ENCODE assay signal across 8 cellular contexts in the genomic region with DNA sequence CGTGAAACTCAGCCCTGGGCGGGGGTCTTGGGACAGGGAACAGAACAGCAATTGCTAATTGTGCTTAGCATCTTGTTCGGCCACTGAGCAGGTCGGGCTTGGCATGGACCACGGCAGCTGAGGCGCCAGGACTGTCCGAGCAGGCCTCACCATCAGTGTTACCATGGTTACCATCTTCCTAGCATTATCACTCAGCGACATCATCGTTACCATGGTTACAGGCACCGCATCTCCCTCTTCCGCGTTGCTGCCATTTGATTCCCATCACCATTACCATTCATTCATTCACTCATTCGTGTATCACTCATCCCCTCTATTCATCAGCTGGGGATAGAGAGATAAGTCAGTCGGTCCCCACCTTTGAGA.
DNase-seq lines count a peak whose midpoint lies in the region; ATAC-seq and TF ChIP-seq lines count a peak whose summit lies in the region.

No MANE protein-coding gene starts in this region.

- H3K9ac ChIP-seq in BLaER1 treated with 17β-estradiol and CSF1 and Interleukin-3, amounts not matched to agents 10 nM and 100 nM: peak overlapping the region in 9 of 11 experiments; percentile 89 to 94 (median 93); a peak in 16 of 22 replicates

- H4K20me1 ChIP-seq in BLaER1 treated with 17β-estradiol and CSF1 and Interleukin-3, amounts not matched to agents 10 nM and 100 nM: no peaks in the 10 kb centered on the region

- ATAC-seq in HG03175 (IDR thresholded peaks at IDR 0.05; ENCODE audit: unreplicated experiment): no peak
- ATAC-seq in GM19351 (IDR thresholded peaks at IDR 0.05; ENCODE audit: unreplicated experiment): no peak

- H3K4me3 ChIP-seq in BLaER1 treated with 17β-estradiol and CSF1 and Interleukin-3, amounts not matched to agents 10 nM and 100 nM: peak overlapping the region; percentile 71 to 86 (median 75); a peak in 19 of 20 replicates

- no peaks in the 10 kb centered on the region for H3K4me1 Mint-ChIP-seq in HFFc6 (ENCODE audit: low read depth)
- H3K4me1 Mint-ChIP-seq in activated T-helper 2 cell treated with anti-CD3 and anti-CD28 coated beads, Interferon-gamma antibody, Interleukin-2, Interleukin-4, amounts not matched to agents 10 μg/mL and 5 μg/mL and 100 μg/mL, durations not matched to agents 14 hours and 24 hours and 36 hours (ENCODE audit: low read depth): peaks cover 35% of the 10 kb centered on the region

- peak overlapping the region; percentile 17 for H3K4me3 Mint-ChIP-seq in HFFc6
- H3K4me3 Mint-ChIP-seq in activated T-helper 2 cell treated with anti-CD3 and anti-CD28 coated beads, Interferon-gamma antibody, Interleukin-2, Interleukin-4, amounts not matched to agents 10 μg/mL and 5 μg/mL and 100 μg/mL, durations not matched to agents 14 hours and 24 hours and 36 hours (ENCODE audit: low read depth): peak overlapping the region; percentile 85

- peaks cover 28% of the 10 kb centered on the region for H3K27me3 Mint-ChIP-seq in HFFc6 (ENCODE audit: insufficient read depth)
- H3K27me3 Mint-ChIP-seq in activated T-helper 2 cell treated with anti-CD3 and anti-CD28 coated beads, Interferon-gamma antibody, Interleukin-2, Interleukin-4, amounts not matched to agents 10 μg/mL and 5 μg/mL and 100 μg/mL, durations not matched to agents 14 hours and 24 hours and 36 hours (ENCODE audit: low read depth): peaks cover 11% of the 10 kb centered on the region

- H3K4me1 ChIP-seq in BLaER1 treated with 17β-estradiol and CSF1 and Interleukin-3, amounts not matched to agents 10 nM and 100 nM: peaks cover 34 to 48% (median 41%) of the 10 kb centered on the region in 10 experiments

- DNase-seq in HFFc6 (no peak), kidney tubule cell (ENCODE audit: low spot score) (peak; percentile 39), cardiac septum (ENCODE audit: low spot score) (no peak), iPS-NIHi7 (ENCODE audit: extremely low spot score) (no peak)
- no peak for DNase-seq in activated T-helper 2 cell treated with anti-CD3 and anti-CD28 coated beads, Interferon-gamma antibody, Interleukin-2, Interleukin-4, amounts not matched to agents 10 μg/mL and 5 μg/mL and 100 μg/mL, durations not matched to agents 14 hours and 24 hours and 36 hours (ENCODE audit: low spot score)

- peak overlapping the region in 9 of 11 experiments; percentile 89 to 97 (median 94); a peak in 14 of 22 replicates for H3K27ac ChIP-seq in BLaER1 treated with 17β-estradiol and CSF1 and Interleukin-3, amounts not matched to agents 10 nM and 100 nM

- no peaks in the 10 kb centered on the region for H3K9me3 Mint-ChIP-seq in HFFc6
- H3K9me3 Mint-ChIP-seq in activated T-helper 2 cell treated with anti-CD3 and anti-CD28 coated beads, Interferon-gamma antibody, Interleukin-2, Interleukin-4, amounts not matched to agents 10 μg/mL and 5 μg/mL and 100 μg/mL, durations not matched to agents 14 hours and 24 hours and 36 hours: peaks cover under 1% of the 10 kb centered on the region

- intact Hi-C loops in activated T-helper 2 cell treated with anti-CD3 and anti-CD28 coated beads, Interferon-gamma antibody, Interleukin-2, Interleukin-4, amounts not matched to agents 10 μg/mL and 5 μg/mL and 100 μg/mL, durations not matched to agents 14 hours and 24 hours and 36 hours (cut with micrococcal nuclease): loop anchor here (2.0 kb wide), 3 partner anchors 19 to 81 kb away; a partner anchor contains a TSS
- intact Hi-C loops in cardiac septum (cut with DNase I): no loop called here

- H3K27ac Mint-ChIP-seq in HFFc6: no peak overlapping the region
- H3K27ac Mint-ChIP-seq in activated T-helper 2 cell treated with anti-CD3 and anti-CD28 coated beads, Interferon-gamma antibody, Interleukin-2, Interleukin-4, amounts not matched to agents 10 μg/mL and 5 μg/mL and 100 μg/mL, durations not matched to agents 14 hours and 24 hours and 36 hours: peak overlapping the region; percentile 94

- H3K27me3 ChIP-seq in BLaER1 treated with 17β-estradiol and CSF1 and Interleukin-3, amounts not matched to agents 10 nM and 100 nM: no peaks in the 10 kb centered on the region

- H3K4me2 ChIP-seq in BLaER1 treated with 17β-estradiol and CSF1 and Interleukin-3, amounts not matched to agents 10 nM and 100 nM: peak overlapping the region; percentile 91 to 98 (median 96)

- H3K36me3 ChIP-seq in BLaER1 treated with 17β-estradiol and CSF1 and Interleukin-3, amounts not matched to agents 10 nM and 100 nM: no peaks in the 10 kb centered on the region

- TF ChIP-seq CTCF in HFFc6 (IDR thresholded peaks at IDR 0.05): no peak

- 0 out of 2 replicates have a peak, but pooled peaks cover 5% of the 10 kb centered on the region for H3K36me3 Mint-ChIP-seq in HFFc6 (ENCODE audit: low read depth)
- H3K36me3 Mint-ChIP-seq in activated T-helper 2 cell treated with anti-CD3 and anti-CD28 coated beads, Interferon-gamma antibody, Interleukin-2, Interleukin-4, amounts not matched to agents 10 μg/mL and 5 μg/mL and 100 μg/mL, durations not matched to agents 14 hours and 24 hours and 36 hours (ENCODE audit: low read depth): no peaks in the 10 kb centered on the region

- H3K9me3 ChIP-seq in BLaER1 treated with 17β-estradiol and CSF1 and Interleukin-3, amounts not matched to agents 10 nM and 100 nM (replicated peaks in 1 of 11): no peaks in the 10 kb centered on the region
